In the genomic region with DNA sequence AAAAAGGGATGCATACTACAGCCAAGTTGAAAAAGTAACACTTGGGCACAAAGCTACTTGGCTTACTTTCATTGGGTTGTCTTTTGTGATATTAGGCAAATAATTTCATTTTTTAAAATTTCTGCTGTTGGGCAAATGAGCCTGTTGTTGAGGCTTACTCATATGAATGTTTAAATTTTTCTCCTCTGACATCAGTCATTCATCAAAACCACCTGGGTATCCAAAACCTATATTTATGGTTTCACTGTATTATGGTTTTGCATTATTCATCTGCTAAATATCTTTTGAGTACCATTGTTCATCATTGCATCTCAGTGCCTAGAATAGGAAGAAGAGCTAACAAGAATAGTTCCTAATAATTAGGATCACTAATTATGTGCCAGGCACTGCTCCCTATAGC, we compare ENCODE assay signal across 22 cellular contexts. TPM values are rescaled to one million over a fixed set of nuclear protein-coding genes. Genes with fewer than 3 reads are reported as not detected.
DNase-seq lines count a peak whose midpoint lies in the region; ATAC-seq, FAIRE-seq and TF ChIP-seq lines count a peak whose summit lies in the region.
"Had no signal": no experiment of that assay in that cellular context is flagged by ENCODE, and none has a peak within 500 bp of the region (broad histone marks: within the 10 kb centered on the region; RNA-seq: fewer than 3 reads in every experiment).

No MANE protein-coding gene starts in this region.

- ATAC-seq in pancreas = no peak
- no peak for ATAC-seq in gastrocnemius medialis
- ATAC-seq in HG02938 (IDR thresholded peaks at IDR 0.05; ENCODE audit: unreplicated experiment) = no peak
- ATAC-seq: A549 had no signal

- no peak overlapping the region for H2BK120ac ChIP-seq in mesenchymal stem cell (ENCODE audit: low read depth, low read length)

- no peak overlapping the region for H2AK5ac ChIP-seq in mesenchymal stem cell (ENCODE audit: low read length, severe bottlenecking)

- H2BK15ac ChIP-seq in mesenchymal stem cell (ENCODE audit: low read depth, poor library complexity, severe bottlenecking) = no peak overlapping the region

- H3K27me3 ChIP-seq in bronchial epithelial cell (ENCODE audit: control insufficient read depth, insufficient read depth, low read length) = no peaks in the 10 kb centered on the region
- no peaks in the 10 kb centered on the region for H3K27me3 ChIP-seq in mesenchymal stem cell (ENCODE audit: control insufficient read depth in 1 of 2, insufficient read depth in 1 of 2, low read length in 2 of 2)
- no peaks in the 10 kb centered on the region for H3K27me3 ChIP-seq in pancreas
- H3K27me3 ChIP-seq in gastrocnemius medialis = no peaks in the 10 kb centered on the region

- DNase-seq in EH (ENCODE audit: low read depth) (peak; percentile 26), HFFc6 (no peak), bronchial epithelial cell (ENCODE audit: low read depth) (peak; percentile 51), mesenchymal stem cell (no peak), pancreas (no peak), gastrocnemius medialis (no peak), GM13976 (ENCODE audit: low spot score) (no peak)
- DNase-seq: CD4-positive, CD25-positive, alpha-beta regulatory T cell; COR-L47; DMS 273 treated with DMSO at 0.1 percent for 48 hours; DMS79 treated with DMSO at 0.1 percent for 48 hours; GDM1; H9; Karpas-422; NCI-H1694; NCI-H2081; NCI-H2171; NCI-H524 treated with DMSO at 0.1 percent for 48 hours; OCI-M1; Right ventricle myocardium superior had no signal

- H3K36me3 ChIP-seq in bronchial epithelial cell (ENCODE audit: control insufficient read depth, insufficient read depth, low read length) (no peaks in the 10 kb centered on the region), mesenchymal stem cell (ENCODE audit: control insufficient read depth in 1 of 2, insufficient read depth in 2 of 2, low read depth in 1 of 2, low read length in 2 of 2) (peaks cover 6 to 8% of the 10 kb centered on the region in 2 experiments), pancreas (no peaks in the 10 kb centered on the region), gastrocnemius medialis (no peaks in the 10 kb centered on the region)

- H2AFZ ChIP-seq in mesenchymal stem cell (ENCODE audit: low read depth, low read length) = no peak overlapping the region

- no peaks in the 10 kb centered on the region; the same call in none of the 2 replicates for H3K27me3 Mint-ChIP-seq in HFFc6 (ENCODE audit: insufficient read depth)

- no peak overlapping the region for H3K23ac ChIP-seq in mesenchymal stem cell (ENCODE audit: low read length in 2 of 2)

- peaks cover 7% of the 10 kb centered on the region for H3K79me1 ChIP-seq in mesenchymal stem cell (replicated peaks; ENCODE audit: low read length, poor library complexity, severe bottlenecking)

- peaks cover 4% of the 10 kb centered on the region for H3K4me1 ChIP-seq in mesenchymal stem cell (ENCODE audit: control insufficient read depth, insufficient read depth, low read depth, low read length)
- H3K4me1 ChIP-seq in pancreas = peaks cover 0 to 14% (median 6%) of the 10 kb centered on the region in 3 donors
- peaks cover 7 to 31% of the 10 kb centered on the region in 2 donors for H3K4me1 ChIP-seq in gastrocnemius medialis

- TF ChIP-seq CTCF in HFFc6 (IDR thresholded peaks at IDR 0.05) (no peak), bronchial epithelial cell (IDR thresholded peaks at IDR 0.05; ENCODE audit: insufficient read depth, low read length, severe bottlenecking) (no peak), pancreas (IDR thresholded peaks at IDR 0.05) (no peak), gastrocnemius medialis (IDR thresholded peaks at IDR 0.05 in 4 of 5, conservative IDR thresholded peaks at IDR 0.05 in 1 of 5) (no peak), GM13976 (IDR thresholded peaks at IDR 0.05; ENCODE audit: borderline replicate concordance, control extremely low read depth, extremely low read depth, insufficient read depth, missing control alignments) (no peak)

- no peak overlapping the region for H2BK5ac ChIP-seq in mesenchymal stem cell (ENCODE audit: low read depth, low read length, poor library complexity, severe bottlenecking)

- no peak overlapping the region for H3K18ac ChIP-seq in mesenchymal stem cell (ENCODE audit: low read depth in 1 of 2, low read length in 2 of 2)

- H3K4me1 Mint-ChIP-seq in HFFc6 (ENCODE audit: low read depth) = peaks cover 70% of the 10 kb centered on the region

- peak overlapping the region; percentile 8 for H3K9ac ChIP-seq in mesenchymal stem cell (ENCODE audit: low read length)

- no peak overlapping the region for H3K27ac ChIP-seq in mesenchymal stem cell (ENCODE audit: low read length, poor library complexity, severe bottlenecking)
- no peak overlapping the region for H3K27ac ChIP-seq in pancreas
- no peak overlapping the region for H3K27ac ChIP-seq in gastrocnemius medialis
- H3K27ac ChIP-seq: A549 had no signal

- in situ Hi-C loops in gastrocnemius medialis (cut with MboI; ENCODE audit: low sequenced_read_pairs in 4 of 4) (no loop called here), GM13976 (cut with MboI; ENCODE audit: low sequenced_read_pairs, unreplicated experiment) (no loop called here)

- H4K91ac ChIP-seq in mesenchymal stem cell (ENCODE audit: low read length) = no peak overlapping the region

- no peak overlapping the region for H3K4me2 ChIP-seq in mesenchymal stem cell (ENCODE audit: low read length, poor library complexity, severe bottlenecking)
- H3K4me2 ChIP-seq: A549 had no signal

- H3K27ac Mint-ChIP-seq in HFFc6 = peak overlapping the region; percentile 6
- H3K27ac Mint-ChIP-seq: H9 had no signal

- no peak overlapping the region for H3K4me3 Mint-ChIP-seq in HFFc6
- H3K4me3 Mint-ChIP-seq: CD4-positive, CD25-positive, alpha-beta regulatory T cell; H9 had no signal

- no peak for TF ChIP-seq POLR2A in gastrocnemius medialis (IDR thresholded peaks at IDR 0.05)

- peaks cover 29% of the 10 kb centered on the region for H3K9me3 Mint-ChIP-seq in HFFc6

- intact Hi-C loops in pancreas (cut with DNase I) = no loop called here
- intact Hi-C loops in gastrocnemius medialis (cut with DNase I; ENCODE audit: low total_unique reads) = no loop called here

- H3K4me3 ChIP-seq in bronchial epithelial cell (ENCODE audit: low read depth, low read length) (no peak overlapping the region), mesenchymal stem cell (ENCODE audit: insufficient read depth in 1 of 2, low read depth in 1 of 2, low read length in 2 of 2) (no peak overlapping the region), pancreas (no peak overlapping the region), gastrocnemius medialis (no peak overlapping the region)
- H3K4me3 ChIP-seq: A549 had no signal

- H3K9me3 ChIP-seq in mesenchymal stem cell (ENCODE audit: control insufficient read depth, low read length) (peaks cover 4% of the 10 kb centered on the region), pancreas (no peaks in the 10 kb centered on the region), gastrocnemius medialis (no peaks in the 10 kb centered on the region)

- H4K8ac ChIP-seq in mesenchymal stem cell (ENCODE audit: low read length) = no peak overlapping the region

- H3K36me3 Mint-ChIP-seq in HFFc6 (ENCODE audit: low read depth) = peaks cover 38% of the 10 kb centered on the region

- no peak overlapping the region for H3K4ac ChIP-seq in mesenchymal stem cell (ENCODE audit: low read depth in 1 of 2, low read length in 2 of 2)

- H2BK12ac ChIP-seq in mesenchymal stem cell (ENCODE audit: low read length in 2 of 2) = no peak overlapping the region

- FAIRE-seq in bronchial epithelial cell (lab: Jason Lieb, UNC) = no peak
- FAIRE-seq in pancreas (lab: Jason Lieb, UNC) = no peak
- FAIRE-seq: A549 had no signal

- no peak overlapping the region for H3K14ac ChIP-seq in mesenchymal stem cell (ENCODE audit: low read length in 2 of 2)

RNA-seq across cellular contexts. Expression of a gene that starts 28.1 kb away (rescaled TPM):
- total RNA-seq in HFFc6 (2021; fragmentation: NEBNext Ultra II Directional; extraction: Animal tissue kit (Norgen Biotek cat#: 25700)) = 10 to 100 TPM; 30.4 to 40.1 (median 31.6) TPM
- 17.6 and 23.8 TPM in 2 replicates for total RNA-seq in bronchial epithelial cell
- polyA plus RNA-seq in mesenchymal stem cell (2013, experiment 1 of 2) = 16.8 TPM
- 16.8 TPM for polyA plus RNA-seq in mesenchymal stem cell (2013, experiment 2 of 2)
- total RNA-seq in pancreas = 10 to 100 TPM; 11.6 to 25.8 (median 13.0) TPM
- 1 to 10 TPM; 2.6 to 6.2 TPM for polyA plus RNA-seq in pancreas
- 10 to 100 TPM; 14.1 to 25.7 (median 15.9) TPM for total RNA-seq in gastrocnemius medialis

Comparison
In these comparisons a context has a peak if more than half of its experiments do, and no peak if none do; other contexts are left out.
1. DNase-seq: peak in EH (single experiment) and bronchial epithelial cell (single experiment); none in HFFc6 (single experiment), mesenchymal stem cell (single experiment), pancreas (0 of 6), gastrocnemius medialis (0 of 2) and GM13976 (single experiment).